8 cellular contexts compared by ENCODE assay signal in the genomic region with DNA sequence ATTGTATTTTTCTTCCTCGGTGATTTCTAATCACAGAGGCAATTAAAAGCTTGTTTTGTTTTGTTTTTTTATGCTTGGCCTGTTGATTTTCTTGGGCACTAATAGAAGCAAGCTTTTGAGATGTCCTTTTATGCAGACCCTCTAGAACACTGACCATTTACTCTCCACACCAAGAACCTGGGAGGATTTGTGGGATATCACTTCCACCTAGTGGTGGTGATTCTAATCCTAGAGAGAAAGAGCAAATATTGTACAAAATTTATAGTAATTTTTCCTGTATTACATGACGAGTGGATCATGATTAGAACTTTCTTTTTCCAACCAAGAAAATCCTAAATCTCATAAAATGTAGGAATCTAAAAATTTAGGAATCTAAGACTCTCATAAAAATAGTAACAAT. TPM values are rescaled to one million over a fixed set of nuclear protein-coding genes. Genes with fewer than 3 reads are reported as not detected.
A peak's percentile ranks its signal among the peaks of the same experiment; 100 is the strongest.
DNase-seq lines count a peak whose midpoint lies in the region; ATAC-seq and TF ChIP-seq lines count a peak whose summit lies in the region.

No MANE protein-coding gene starts in this region.

- no peaks in the 10 kb centered on the region for H3K4me1 ChIP-seq in foreskin keratinocyte

- no peaks in the 10 kb centered on the region for H3K27me3 ChIP-seq in foreskin keratinocyte

- TF ChIP-seq CTCF in 22Rv1 (IDR thresholded peaks at IDR 0.05) (peak; percentile 63), GM13976 (IDR thresholded peaks at IDR 0.05; ENCODE audit: borderline replicate concordance, control extremely low read depth, extremely low read depth, insufficient read depth, missing control alignments) (peak; percentile 21), foreskin keratinocyte (conservative IDR thresholded peaks at IDR 0.05) (peak; percentile 67), GM20000 (IDR thresholded peaks at IDR 0.05; ENCODE audit: extremely low read depth, missing control alignments) (no peak)

- DNase-seq in GM13976 (ENCODE audit: low spot score) (no peak), SK-MEL-5 (ENCODE audit: low read depth, low spot score) (peak; percentile 72), foreskin keratinocyte (no peak), GM20000 (ENCODE audit: low spot score) (no peak)

- in situ Hi-C loops in GM13976 (cut with MboI; ENCODE audit: low sequenced_read_pairs, unreplicated experiment) (no loop called here), SK-MEL-5 (cut with HindIII; ENCODE audit: low pct_unique_long_range_greater_than_20kb, low sequenced_read_pairs) (no loop called here)

- ATAC-seq in foreskin keratinocyte, result no peak
- no peak for ATAC-seq in GM21381 (IDR thresholded peaks at IDR 0.05; ENCODE audit: unreplicated experiment)
- no peak for ATAC-seq in HG02970 (IDR thresholded peaks at IDR 0.05; ENCODE audit: low FRiP score, unreplicated experiment)
- no peak for ATAC-seq in GM18907 (IDR thresholded peaks at IDR 0.05; ENCODE audit: unreplicated experiment)

- H3K27ac ChIP-seq in 22Rv1, result no peak overlapping the region
- no peak overlapping the region for H3K27ac ChIP-seq in foreskin keratinocyte

RNA-seq across cellular contexts. Expression of gene NEMP2, which starts 23.4 kb away (rescaled TPM):
- total RNA-seq in SK-MEL-5 (2014; rRNA removed; shearing (Covaris generic)), result 9.0 and 11.8 TPM in 2 replicates
- 5.2 and 9.2 TPM in 2 replicates for polyA plus RNA-seq in SK-MEL-5 (2015; cell fraction: cytosol; rRNA removed)
- polyA plus RNA-seq in SK-MEL-5 (2015; cell fraction: nucleus; rRNA removed), result 2.4 and 5.2 TPM in 2 replicates
- total RNA-seq in foreskin keratinocyte, result 4.4 and 5.6 TPM in 2 replicates
- polyA plus RNA-seq in foreskin keratinocyte, result 2.1 and 2.2 TPM in 2 replicates
